24 cellular contexts compared by ENCODE assay signal in the genomic region with DNA sequence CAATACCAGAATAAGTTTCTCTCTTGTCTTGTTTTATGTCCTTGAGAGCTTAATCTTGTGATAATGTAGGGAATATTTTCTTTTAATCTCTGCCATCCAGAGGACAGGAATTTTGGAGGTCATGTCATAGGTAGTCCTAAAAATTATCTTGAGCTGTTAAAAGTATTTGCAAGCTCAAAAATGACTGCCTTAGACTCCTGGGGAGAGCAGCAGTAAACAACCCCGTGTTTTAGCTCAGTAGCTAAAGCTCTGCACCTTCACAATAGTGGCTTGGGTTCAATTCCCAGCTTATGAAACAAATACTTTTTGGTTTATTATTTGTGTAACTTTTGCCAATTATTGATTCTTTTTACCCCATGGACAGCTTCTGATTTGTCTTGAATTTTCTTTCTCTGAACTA.
"Had no signal": no experiment of that assay in that cellular context is flagged by ENCODE, and none has a peak within 500 bp of the region (broad histone marks: within the 10 kb centered on the region; RNA-seq: fewer than 3 reads in every experiment).

No MANE protein-coding gene starts in this region.

- H3K4me3 Mint-ChIP-seq: naive thymus-derived CD4-positive, alpha-beta T cell; natural killer cell; nephron; neural crest cell; stimulated activated effector memory CD8-positive, alpha-beta T cell treated with anti-CD3 and anti-CD28 coated beads, Interleukin-12 subunit alpha, Interleukin-12 subunit beta, amount 100 ng/mL, for 72 hours; stimulated activated naive B cell treated with anti-CD40 and anti-IgM and Interleukin-4, amounts not matched to agents 10 μg/mL and 1 μg/mL and 100 μg/mL, for 72 hours; stimulated activated naive CD8-positive, alpha-beta T cell treated with anti-CD3 and anti-CD28 coated beads, Interleukin-15, Interleukin-2, amounts not matched to agents 100 ng/mL and 50 ng/mL, for 24 hours had no signal

- DNase-seq: naive thymus-derived CD4-positive, alpha-beta T cell; natural killer cell; occipital lobe; ovary; posterior cingulate gyrus; psoas muscle; right cardiac atrium; right lobe of liver; sigmoid colon; small intestine; stimulated activated CD4-positive, alpha-beta T cell treated with anti-CD3 and anti-CD28 coated beads, Interleukin-15, amount 100 ng/mL, for 24 hours; stimulated activated CD4-positive, alpha-beta T cell treated with anti-CD3 and anti-CD28 coated beads, Interleukin-2, amount 100 ng/mL, for 24 hours; stimulated activated CD4-positive, alpha-beta T cell treated with anti-CD3 and anti-CD28 coated beads, Interleukin-2, amount 100 ng/mL, for 48 hours; stimulated activated CD4-positive, alpha-beta T cell treated with anti-CD3 and anti-CD28 coated beads, Interleukin-4, amount 100 ng/mL, for 24 hours; stimulated activated naive B cell treated with anti-CD40 and anti-IgM and Interleukin-4, amounts not matched to agents 10 μg/mL and 1 μg/mL and 100 μg/mL, for 72 hours; stimulated activated naive CD4-positive, alpha-beta T cell treated with Interleukin-2 at 50 U/mL for 16 hours; stomach; trophoblast cell; upper lobe of left lung had no signal

- H3K9me3 Mint-ChIP-seq: nephron; stimulated activated naive B cell treated with anti-CD40 and anti-IgM and Interleukin-4, amounts not matched to agents 10 μg/mL and 1 μg/mL and 100 μg/mL, for 72 hours; stimulated activated naive CD8-positive, alpha-beta T cell treated with anti-CD3 and anti-CD28 coated beads, Interleukin-15, Interleukin-2, amounts not matched to agents 100 ng/mL and 50 ng/mL, for 24 hours had no signal

- H3K36me3 Mint-ChIP-seq: naive thymus-derived CD4-positive, alpha-beta T cell; natural killer cell; stimulated activated effector memory CD8-positive, alpha-beta T cell treated with anti-CD3 and anti-CD28 coated beads, Interleukin-12 subunit alpha, Interleukin-12 subunit beta, amount 100 ng/mL, for 72 hours; stimulated activated naive B cell treated with anti-CD40 and anti-IgM and Interleukin-4, amounts not matched to agents 10 μg/mL and 1 μg/mL and 100 μg/mL, for 72 hours had no signal

- H3K27ac Mint-ChIP-seq: naive thymus-derived CD4-positive, alpha-beta T cell; natural killer cell; nephron; progenitor cell of endocrine pancreas; stimulated activated effector memory CD8-positive, alpha-beta T cell treated with anti-CD3 and anti-CD28 coated beads, Interleukin-12 subunit alpha, Interleukin-12 subunit beta, amount 100 ng/mL, for 72 hours; stimulated activated naive B cell treated with anti-CD40 and anti-IgM and Interleukin-4, amounts not matched to agents 10 μg/mL and 1 μg/mL and 100 μg/mL, for 72 hours; stimulated activated naive CD8-positive, alpha-beta T cell treated with anti-CD3 and anti-CD28 coated beads, Interleukin-15, Interleukin-2, amounts not matched to agents 100 ng/mL and 50 ng/mL, for 24 hours had no signal

- H3K4me1 Mint-ChIP-seq: naive thymus-derived CD4-positive, alpha-beta T cell; natural killer cell; nephron; neural crest cell; stimulated activated effector memory CD8-positive, alpha-beta T cell treated with anti-CD3 and anti-CD28 coated beads, Interleukin-12 subunit alpha, Interleukin-12 subunit beta, amount 100 ng/mL, for 72 hours; stimulated activated naive B cell treated with anti-CD40 and anti-IgM and Interleukin-4, amounts not matched to agents 10 μg/mL and 1 μg/mL and 100 μg/mL, for 72 hours had no signal

- H3K27me3 Mint-ChIP-seq: naive thymus-derived CD4-positive, alpha-beta T cell; stimulated activated naive B cell treated with anti-CD40 and anti-IgM and Interleukin-4, amounts not matched to agents 10 μg/mL and 1 μg/mL and 100 μg/mL, for 72 hours; stimulated activated naive CD8-positive, alpha-beta T cell treated with anti-CD3 and anti-CD28 coated beads, Interleukin-15, Interleukin-2, amounts not matched to agents 100 ng/mL and 50 ng/mL, for 24 hours had no signal
